Comparison of ENCODE assay signal across 8 cellular contexts in genomic region chrX:31036895-31037294, GRCh38. TPM values are rescaled to one million over a fixed set of nuclear protein-coding genes. Genes with fewer than 3 reads are reported as not detected.
A peak's percentile ranks its signal among the peaks of the same experiment; 100 is the strongest.
DNase-seq lines count a peak whose midpoint lies in the region; ATAC-seq, FAIRE-seq and TF ChIP-seq lines count a peak whose summit lies in the region.

No MANE protein-coding gene starts in this region.

- H3K9me3 ChIP-seq in A549, result no peaks in the 10 kb centered on the region
- no peaks in the 10 kb centered on the region for H3K9me3 ChIP-seq in CD4-positive, alpha-beta T cell (ENCODE audit: control insufficient read depth, low read length)

- H3K4me3 Mint-ChIP-seq in activated B cell treated with CpG ODN at 0.5 μM for 24 hours, result no peak overlapping the region
- no peak overlapping the region for H3K4me3 Mint-ChIP-seq in CD4-positive, alpha-beta T cell

- TF ChIP-seq CTCF in A549 (IDR thresholded peaks at IDR 0.05) (peak; percentile 24; the same call in 1 of the 3 replicates), LNCAP (IDR thresholded peaks at IDR 0.05) (peak; percentile 50), activated B cell treated with CpG ODN at 0.5 μM for 24 hours (IDR thresholded peaks at IDR 0.05) (no peak)
- no peak for TF ChIP-seq CTCF in CD4-positive, alpha-beta T cell (IDR thresholded peaks at IDR 0.05)

- intact Hi-C loops in activated B cell treated with CpG ODN at 0.5 μM for 24 hours (cut with micrococcal nuclease), result loop anchor here (5.0 kb wide), 1 partner anchor 300 kb away; no protein-coding TSS in a partner anchor
- intact Hi-C loops in CD4-positive, alpha-beta T cell (cut with DNase I, micrococcal nuclease), result no loop called here

- peaks cover 2% of the 10 kb centered on the region for H3K4me1 Mint-ChIP-seq in activated B cell treated with CpG ODN at 0.5 μM for 24 hours
- no peaks in the 10 kb centered on the region for H3K4me1 Mint-ChIP-seq in CD4-positive, alpha-beta T cell (ENCODE audit: low read depth)

- DNase-seq in A549 (ENCODE audit: low read depth in 1 of 2, low spot score in 1 of 2), result peak; percentile 10 to 31
- DNase-seq in GDM1 (lab: John Stamatoyannopoulos, UW), result peak; percentile 2
- peak; percentile 48 for DNase-seq in H7
- no peak for DNase-seq in activated B cell treated with CpG ODN at 0.5 μM for 24 hours
- DNase-seq in hepatic stellate cell (ENCODE audit: low spot score), result peak; percentile 35
- DNase-seq in stimulated activated naive CD4-positive, alpha-beta T cell treated with Interleukin-2 at 50 U/mL for 16 hours (lab: John Stamatoyannopoulos, UW), result peak; percentile 0
- no peak for DNase-seq in CD4-positive, alpha-beta T cell

- no peak overlapping the region for H3K27ac Mint-ChIP-seq in activated B cell treated with CpG ODN at 0.5 μM for 24 hours
- no peak overlapping the region for H3K27ac Mint-ChIP-seq in CD4-positive, alpha-beta T cell

- POLR2A ChIA-PET in A549 (lab: Yijun Ruan, JAX) (no interaction called here), activated B cell treated with CpG ODN at 0.5 μM for 24 hours (lab: Charles Lee) (no interaction called here)
- POLR2A ChIA-PET in CD4-positive, alpha-beta T cell (lab: Charles Lee), result no interaction called here

- no peaks in the 10 kb centered on the region for H3K27me3 ChIP-seq in H7 (ENCODE audit: control insufficient read depth, insufficient read depth, low read length)
- H3K27me3 ChIP-seq in CD4-positive, alpha-beta T cell (ENCODE audit: control insufficient read depth, insufficient read depth, low read length), result no peaks in the 10 kb centered on the region

- H3K27me3 Mint-ChIP-seq in activated B cell treated with CpG ODN at 0.5 μM for 24 hours, result no peaks in the 10 kb centered on the region
- peaks cover 5% of the 10 kb centered on the region for H3K27me3 Mint-ChIP-seq in CD4-positive, alpha-beta T cell

- ATAC-seq in A549 (peak; percentile 68 to 90; a peak in 5 of 6 replicates), activated B cell treated with CpG ODN at 0.5 μM for 24 hours (ENCODE audit: low read depth) (peak; percentile 42)
- no peak for ATAC-seq in CD4-positive, alpha-beta T cell (ENCODE audit: poor library complexity)

- TF ChIP-seq POLR2A in A549 (IDR thresholded peaks at IDR 0.05; ENCODE audit: low read length), result no peak

- H3K36me3 ChIP-seq in H7 (replicated peaks; ENCODE audit: control insufficient read depth, insufficient read depth, low read length), result no peaks in the 10 kb centered on the region

- peak; percentile 95 for FAIRE-seq in A549 (lab: Jason Lieb, UNC)

- no peaks in the 10 kb centered on the region for H3K4me1 ChIP-seq in A549

- H3K4me3 ChIP-seq in A549, result no peak overlapping the region
- no peak overlapping the region for H3K4me3 ChIP-seq in H7 (ENCODE audit: insufficient read depth, low read depth, low read length)

- CTCF ChIA-PET in A549 (lab: Yijun Ruan, JAX) (interaction anchor here (0.6 to 1.9 kb wide), 7 partner anchors 10 to 778 kb away, joined by 3 to 8 read pairs (median 4); no protein-coding TSS in a partner anchor), activated B cell treated with CpG ODN at 0.5 μM for 24 hours (lab: Charles Lee) (interaction anchor here (0.9 to 5.9 kb wide), 14 partner anchors 9 to 620 kb away, joined by 3 to 110 read pairs (median 4); no protein-coding TSS in a partner anchor)
- CTCF ChIA-PET in CD4-positive, alpha-beta T cell (lab: Charles Lee), result no interaction called here

- peak; percentile 17 to 35; a peak in 2 of 5 replicates for TF ChIP-seq RAD21 in A549 (conservative IDR thresholded peaks at IDR 0.05 in 1 of 2, IDR thresholded peaks at IDR 0.05 in 1 of 2)

- H3K36me3 Mint-ChIP-seq in activated B cell treated with CpG ODN at 0.5 μM for 24 hours (ENCODE audit: low read depth), result no peaks in the 10 kb centered on the region
- H3K36me3 Mint-ChIP-seq in CD4-positive, alpha-beta T cell (ENCODE audit: low read depth), result no peaks in the 10 kb centered on the region

- no peak overlapping the region for H3K27ac ChIP-seq in A549
- H3K27ac ChIP-seq in CD4-positive, alpha-beta T cell (ENCODE audit: low read depth, low read length), result no peak overlapping the region

- WGBS in A549 (ENCODE audit: missing lambda C conversion rate), result 3% methylated on average over 3 of the region's 3 CpGs

- no peak for TF ChIP-seq EP300 in A549 (IDR thresholded peaks at IDR 0.05)

- no peaks in the 10 kb centered on the region for H3K9me3 Mint-ChIP-seq in activated B cell treated with CpG ODN at 0.5 μM for 24 hours
- no peaks in the 10 kb centered on the region for H3K9me3 Mint-ChIP-seq in CD4-positive, alpha-beta T cell

- H3K4me2 ChIP-seq in A549, result no peak overlapping the region

TF ChIP-seq in A549, 52 proteins besides CTCF, POLR2A, EP300 and RAD21:
- TF ChIP-seq E2F6 (IDR thresholded peaks at IDR 0.05; ENCODE audit: borderline replicate concordance, low read depth) (no peak), ELK1 (IDR thresholded peaks at IDR 0.05; ENCODE audit: low read depth, low read length) (no peak), ZC3H11A (IDR thresholded peaks at IDR 0.05) (no peak), TFCP2L1 (CRISPR knock-in tag; IDR thresholded peaks at IDR 0.05) (no peak)
- TF ChIP-seq, protein P1, sequence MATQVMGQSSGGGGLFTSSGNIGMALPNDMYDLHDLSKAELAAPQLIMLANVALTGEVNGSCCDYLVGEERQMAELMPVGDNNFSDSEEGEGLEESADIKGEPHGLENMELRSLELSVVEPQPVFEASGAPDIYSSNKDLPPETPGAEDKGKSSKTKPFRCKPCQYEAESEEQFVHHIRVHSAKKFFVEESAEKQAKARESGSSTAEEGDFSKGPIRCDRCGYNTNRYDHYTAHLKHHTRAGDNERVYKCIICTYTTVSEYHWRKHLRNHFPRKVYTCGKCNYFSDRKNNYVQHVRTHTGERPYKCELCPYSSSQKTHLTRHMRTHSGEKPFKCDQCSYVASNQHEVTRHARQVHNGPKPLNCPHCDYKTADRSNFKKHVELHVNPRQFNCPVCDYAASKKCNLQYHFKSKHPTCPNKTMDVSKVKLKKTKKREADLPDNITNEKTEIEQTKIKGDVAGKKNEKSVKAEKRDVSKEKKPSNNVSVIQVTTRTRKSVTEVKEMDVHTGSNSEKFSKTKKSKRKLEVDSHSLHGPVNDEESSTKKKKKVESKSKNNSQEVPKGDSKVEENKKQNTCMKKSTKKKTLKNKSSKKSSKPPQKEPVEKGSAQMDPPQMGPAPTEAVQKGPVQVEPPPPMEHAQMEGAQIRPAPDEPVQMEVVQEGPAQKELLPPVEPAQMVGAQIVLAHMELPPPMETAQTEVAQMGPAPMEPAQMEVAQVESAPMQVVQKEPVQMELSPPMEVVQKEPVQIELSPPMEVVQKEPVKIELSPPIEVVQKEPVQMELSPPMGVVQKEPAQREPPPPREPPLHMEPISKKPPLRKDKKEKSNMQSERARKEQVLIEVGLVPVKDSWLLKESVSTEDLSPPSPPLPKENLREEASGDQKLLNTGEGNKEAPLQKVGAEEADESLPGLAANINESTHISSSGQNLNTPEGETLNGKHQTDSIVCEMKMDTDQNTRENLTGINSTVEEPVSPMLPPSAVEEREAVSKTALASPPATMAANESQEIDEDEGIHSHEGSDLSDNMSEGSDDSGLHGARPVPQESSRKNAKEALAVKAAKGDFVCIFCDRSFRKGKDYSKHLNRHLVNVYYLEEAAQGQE (IDR thresholded peaks at IDR 0.05), result no peak
- TF ChIP-seq, protein P2, sequence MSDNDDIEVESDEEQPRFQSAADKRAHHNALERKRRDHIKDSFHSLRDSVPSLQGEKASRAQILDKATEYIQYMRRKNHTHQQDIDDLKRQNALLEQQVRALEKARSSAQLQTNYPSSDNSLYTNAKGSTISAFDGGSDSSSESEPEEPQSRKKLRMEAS (IDR thresholded peaks at IDR 0.05), result no peak

RNA-seq across cellular contexts. Expression of gene FTHL17, which starts 34.9 kb away (rescaled TPM):
- polyA plus RNA-seq in A549 (2011; rRNA removed) (not detected in 2 replicates), A549 (2017; fragmentation: RNase III; extraction: RNeasy Plus Mini Kit Qiagen cat#74134 plus additional on column Dnase treatment) (not detected in 3 replicates)
- polyA plus RNA-seq in A549 (2012; cell fraction: cytosol; rRNA removed), result not detected in 2 replicates
- polyA plus RNA-seq in A549 (2012; cell fraction: nucleus; rRNA removed), result not detected in 2 replicates
- not detected in 2 replicates for polyA minus RNA-seq in A549 (2011; rRNA and poly(A)+ RNA removed)
- total RNA-seq in H7 (2014; rRNA removed; shearing (Covaris generic)), result not detected in 2 replicates
- total RNA-seq in activated B cell treated with CpG ODN at 0.5 μM for 24 hours, result not detected in 2 replicates
- not detected for total RNA-seq in CD4-positive, alpha-beta T cell

Comparison
In these comparisons a context has a peak if more than half of its experiments do, and no peak if none do; other contexts are left out.
1. DNase-seq: peak in A549 (2 of 2), GDM1 (single experiment), H7 (single experiment), hepatic stellate cell (single experiment) and stimulated activated naive CD4-positive, alpha-beta T cell treated with Interleukin-2 at 50 U/mL for 16 hours (single experiment); none in activated B cell treated with CpG ODN at 0.5 μM for 24 hours (single experiment) and CD4-positive, alpha-beta T cell (0 of 10).
2. CTCF ChIP-seq: peak in A549 (single experiment) and LNCAP (single experiment); none in activated B cell treated with CpG ODN at 0.5 μM for 24 hours (single experiment) and CD4-positive, alpha-beta T cell (single experiment).